Comparison of ENCODE assay signal across 8 cellular contexts in genomic region chr3:190862209-190863118, GRCh38. TPM values are rescaled to one million over a fixed set of nuclear protein-coding genes. Genes with fewer than 3 reads are reported as not detected.
A peak's percentile ranks its signal among the peaks of the same experiment; 100 is the strongest.
DNase-seq lines count a peak whose midpoint lies in the region; ATAC-seq and TF ChIP-seq lines count a peak whose summit lies in the region.

TSS of gene GMNC (minus strand) at chr3:190862694. CDS start at chr3:190862615, 79 bp downstream.

- H3K4me1 ChIP-seq in colonic mucosa, result no peaks in the 10 kb centered on the region

- no peak within 1 kb of the TSS for H3K27ac ChIP-seq in colonic mucosa

- peak within 1 kb of the TSS; percentile 76 for H3K4me3 ChIP-seq in colonic mucosa
- H3K4me3 ChIP-seq in kidney epithelial cell (ENCODE audit: low read depth, low read length), result peak within 1 kb of the TSS; percentile 81

- H3K27me3 Mint-ChIP-seq in T-helper 17 cell, result peaks cover 65% of the 10 kb centered on the region

- intact Hi-C loops in colonic mucosa (cut with DNase I), result no loop called here

- no peak for TF ChIP-seq CTCF in colonic mucosa (IDR thresholded peaks at IDR 0.05)
- TF ChIP-seq CTCF in kidney epithelial cell (IDR thresholded peaks at IDR 0.05; ENCODE audit: insufficient read depth, low read length, poor library complexity, severe bottlenecking), result no peak

- peaks cover 3% of the 10 kb centered on the region for H3K36me3 Mint-ChIP-seq in T-helper 17 cell (ENCODE audit: low read depth)

- H3K9ac ChIP-seq in colonic mucosa (ENCODE audit: low read depth in 2 of 2, low read length in 2 of 2), result peak within 1 kb of the TSS in 1 of 2 donors; percentile 64

- H3K36me3 ChIP-seq in colonic mucosa (no peaks in the 10 kb centered on the region), kidney epithelial cell (ENCODE audit: control insufficient read depth, insufficient read depth, low read length) (no peaks in the 10 kb centered on the region)

- peak; percentile 85 for ATAC-seq in GM19452 (IDR thresholded peaks at IDR 0.05; ENCODE audit: unreplicated experiment)
- ATAC-seq in HG03460 (IDR thresholded peaks at IDR 0.05; ENCODE audit: unreplicated experiment), result peak; percentile 87
- ATAC-seq in T-helper 17 cell, result peak; percentile 78

- peak; percentile 27 for DNase-seq in COR-L47 (lab: John Stamatoyannopoulos, UW)
- DNase-seq in T-helper 17 cell, result peak in 1 of 3 donors; percentile 12
- DNase-seq in colonic mucosa, result peak; percentile 82
- DNase-seq in kidney epithelial cell (ENCODE audit: low read depth), result peak; percentile 60
- DNase-seq in smooth muscle cell of the brain vasculature (ENCODE audit: low read depth, low spot score), result peak; percentile 28
- DNase-seq in NK-92 treated with Interleukin-12 subunit alpha and Interleukin-12 subunit beta, amount 100 ng/mL, for 24 hours (lab: John Stamatoyannopoulos, UW), result no peak

- H3K27me3 ChIP-seq in colonic mucosa, result no peaks in the 10 kb centered on the region
- no peaks in the 10 kb centered on the region for H3K27me3 ChIP-seq in kidney epithelial cell (ENCODE audit: control insufficient read depth, insufficient read depth, low read length)

- no peak within 1 kb of the TSS for H3K27ac Mint-ChIP-seq in T-helper 17 cell

- no peaks in the 10 kb centered on the region for H3K9me3 ChIP-seq in T-helper 17 cell (ENCODE audit: control insufficient read depth, low read length, poor library complexity, severe bottlenecking)
- H3K9me3 ChIP-seq in colonic mucosa, result no peaks in the 10 kb centered on the region

- H3K4me3 Mint-ChIP-seq in T-helper 17 cell, result peak within 1 kb of the TSS; percentile 66

- H3K4me1 Mint-ChIP-seq in T-helper 17 cell, result no peaks in the 10 kb centered on the region

RNA-seq across cellular contexts. Expression of gene GMNC, which starts in this region (rescaled TPM):
- total RNA-seq in T-helper 17 cell (not detected), colonic mucosa (not detected), kidney epithelial cell (0.38 and 0.41 TPM in 2 replicates)

Comparison
In these comparisons a context has a peak if more than half of its experiments do, and no peak if none do; other contexts are left out.
1. Peak in ATAC-seq in T-helper 17 cell; RNA of the gene not detected or under 1 TPM.
2. Peak in DNase-seq and H3K4me3 ChIP-seq in colonic mucosa; RNA of the gene not detected or under 1 TPM.
3. Peak in DNase-seq and H3K4me3 ChIP-seq in kidney epithelial cell; RNA of the gene not detected or under 1 TPM.